ENCODE assay signal across 31 cellular contexts in genomic region chr4:120084327-120084726, GRCh38.
"Had no signal": no experiment of that assay in that cellular context is flagged by ENCODE, and none has a peak within 500 bp of the region (broad histone marks: within the 10 kb centered on the region; RNA-seq: fewer than 3 reads in every experiment).

No MANE protein-coding gene starts in this region.

- H3K4me3 ChIP-seq: adrenal gland, cardiac muscle cell had no signal

- H3K4me1 ChIP-seq: adrenal gland had no signal

- H3K27ac ChIP-seq: adrenal gland, cardiac muscle cell, VCaP had no signal

- DNase-seq: activated B cell treated with CpG ODN at 0.5 μM for 24 hours; activated CD4-positive, alpha-beta memory T cell treated with anti-CD3 and anti-CD28 coated beads for 36 hours; activated CD4-positive, alpha-beta T cell treated with anti-CD3 and anti-CD28 coated beads for 1 hour; activated CD4-positive, alpha-beta T cell treated with anti-CD3 and anti-CD28 coated beads for 4 hours; activated CD4-positive, alpha-beta T cell treated with anti-CD3 and anti-CD28 coated beads, Interleukin-2, amount 10 ng/mL, durations not matched to agents 24 days and 14 days; activated CD4-positive, alpha-beta T cell treated with anti-CD3 and anti-CD28 coated beads, Interleukin-2, amount 50 U/mL, for 1 hour; activated CD4-positive, alpha-beta T cell treated with anti-CD3 and anti-CD28 coated beads, Interleukin-2, amount 50 U/mL, for 4 hours; activated CD8-positive, alpha-beta memory T cell treated with anti-CD3 and anti-CD28 coated beads, Interleukin-2, amount 50 U/mL, for 4 hours; activated CD8-positive, alpha-beta T cell treated with anti-CD3 and anti-CD28 coated beads for 36 hours; activated effector memory CD4-positive, alpha-beta T cell treated with anti-CD3 and anti-CD28 coated beads, Interleukin-2, amount 50 U/mL, for 16 hours; activated gamma-delta T cell treated with Interleukin-2 at 50 U/mL for 16 hours; activated naive CD4-positive, alpha-beta T cell; activated naive CD4-positive, alpha-beta T cell treated with anti-CD3 and anti-CD28 coated beads for 36 hours; activated naive CD4-positive, alpha-beta T cell treated with anti-CD3 and anti-CD28 coated beads, Interleukin-2, amount 50 U/mL, for 16 hours; activated naive CD8-positive, alpha-beta T cell treated with anti-CD3 and anti-CD28 coated beads for 36 hours; activated T-cell treated with anti-CD3 and anti-CD28 coated beads for 4 hours; activated T-cell treated with anti-CD3 and anti-CD28 coated beads, Interleukin-2, amount 50 U/mL, for 1 hour; activated T-cell treated with anti-CD3 and anti-CD28 coated beads, Interleukin-2, amount 50 U/mL, for 4 hours; activated T-cell treated with anti-CD3 and anti-CD28 coated beads, Interleukin-2, amount 50 U/mL, for 72 hours; adrenal gland; amniotic stem cell; aorta; caudate nucleus; cerebellar nuclear complex; T-helper 1 cell; T-helper 2 cell; T-helper 9 cell had no signal

- H3K27me3 ChIP-seq: adrenal gland, cardiac muscle cell had no signal

- H3K9me3 ChIP-seq: adrenal gland had no signal

- ATAC-seq: activated CD8-positive, alpha-beta T cell treated with anti-CD3 and anti-CD28 coated beads for 36 hours; activated naive CD4-positive, alpha-beta T cell treated with anti-CD3 and anti-CD28 coated beads, Interleukin-2, amount 50 U/mL, for 72 hours; activated T-cell treated with anti-CD3 and anti-CD28 coated beads, Interleukin-2, amount 50 U/mL, for 4 hours; activated T-cell treated with anti-CD3 and anti-CD28 coated beads, Interleukin-2, amount 50 U/mL, for 72 hours; activated T-helper 17 cell treated with anti-CD3 and anti-CD28 coated beads, Interleukin-2, amount 50 U/mL, for 72 hours had no signal

- H3K36me3 ChIP-seq: adrenal gland, cardiac muscle cell had no signal
